22 cellular contexts compared by ENCODE assay signal in genomic region chr21:34611528-34611927, GRCh38. TPM values are rescaled to one million over a fixed set of nuclear protein-coding genes. Genes with fewer than 3 reads are reported as not detected.
DNase-seq lines count a peak whose midpoint lies in the region; ATAC-seq and TF ChIP-seq lines count a peak whose summit lies in the region.
"Had no signal": no experiment of that assay in that cellular context is flagged by ENCODE, and none has a peak within 500 bp of the region (broad histone marks: within the 10 kb centered on the region; RNA-seq: fewer than 3 reads in every experiment).

No MANE protein-coding gene starts in this region.

- CTCF ChIA-PET in activated CD8-positive, alpha-beta memory T cell treated with anti-CD3 and anti-CD28 coated beads, Interleukin-2, amount 10 ng/mL, durations not matched to agents 7 days and 5 days (lab: Charles Lee) = interaction anchor here (0.9 to 1.7 kb wide), 3 partner anchors 9 to 19 kb away, joined by 3 to 9 read pairs (median 3); no protein-coding TSS in a partner anchor
- CTCF ChIA-PET in HEK293 (lab: Yijun Ruan, JAX) = interaction anchor here (1.4 to 4.6 kb wide), 7 partner anchors 9 to 264 kb away, joined by 4 to 40 read pairs (median 6); no protein-coding TSS in a partner anchor

- H3K27me3 Mint-ChIP-seq in activated CD8-positive, alpha-beta memory T cell treated with anti-CD3 and anti-CD28 coated beads, Interleukin-2, amount 10 ng/mL, durations not matched to agents 7 days and 5 days = peaks cover 13% of the 10 kb centered on the region
- peaks cover 14% of the 10 kb centered on the region for H3K27me3 Mint-ChIP-seq in brain

- H3K27ac Mint-ChIP-seq in activated CD8-positive, alpha-beta memory T cell treated with anti-CD3 and anti-CD28 coated beads, Interleukin-2, amount 10 ng/mL, durations not matched to agents 7 days and 5 days = no peak overlapping the region
- peak overlapping the region in 1 of 5 experiments; percentile 97 for H3K27ac Mint-ChIP-seq in brain
- H3K27ac Mint-ChIP-seq: IgD-negative memory B cell had no signal

- no peaks in the 10 kb centered on the region for H3K36me3 Mint-ChIP-seq in activated CD8-positive, alpha-beta memory T cell treated with anti-CD3 and anti-CD28 coated beads, Interleukin-2, amount 10 ng/mL, durations not matched to agents 7 days and 5 days
- no peaks in the 10 kb centered on the region for H3K36me3 Mint-ChIP-seq in brain

- H3K4me1 Mint-ChIP-seq in activated CD8-positive, alpha-beta memory T cell treated with anti-CD3 and anti-CD28 coated beads, Interleukin-2, amount 10 ng/mL, durations not matched to agents 7 days and 5 days = peaks cover 16% of the 10 kb centered on the region
- H3K4me1 Mint-ChIP-seq in brain = peaks cover 54% of the 10 kb centered on the region

- no peaks in the 10 kb centered on the region for H3K79me2 ChIP-seq in trophoblast cell (ENCODE audit: control insufficient read depth, insufficient read depth, low read length, poor library complexity)

- no peak overlapping the region for H4K8ac ChIP-seq in trophoblast cell (ENCODE audit: low read depth, low read length)

- H3K14ac ChIP-seq in trophoblast cell (ENCODE audit: low read length) = no peak overlapping the region

- peak; percentile 4 for DNase-seq in activated CD8-positive, alpha-beta memory T cell treated with anti-CD3 and anti-CD28 coated beads, Interleukin-2, amount 10 ng/mL, durations not matched to agents 7 days and 5 days
- DNase-seq in activated CD8-positive, alpha-beta memory T cell treated with anti-CD3 and anti-CD28 coated beads, Interleukin-2, amount 50 U/mL, for 4 hours = no peak
- DNase-seq in trophoblast cell (no peak), suprapubic skin (ENCODE audit: low spot score in 2 of 2) (no peak), GM13976 (ENCODE audit: low spot score) (no peak)
- DNase-seq: Caco-2, DMS 273 treated with DMSO at 0.1 percent for 48 hours, GOT3, HCEC 1CT, Karpas-422, NCI-H1417 treated with DMSO at 0.1 percent for 48 hours, NCI-H226, PC-3, Right ventricle myocardium superior had no signal

- H2BK12ac ChIP-seq in trophoblast cell (ENCODE audit: low read length) = no peak overlapping the region

- H3K27me3 ChIP-seq in trophoblast cell (ENCODE audit: insufficient read depth, low read length) (peaks cover 8% of the 10 kb centered on the region), suprapubic skin (no peaks in the 10 kb centered on the region)

- in situ Hi-C loops in GM13976 (cut with MboI; ENCODE audit: low sequenced_read_pairs, unreplicated experiment) = loop anchor here (25.0 kb wide), 1 partner anchor 699 kb away; the partner anchor contains the start of gene ATP5PO

- H2BK5ac ChIP-seq in trophoblast cell (ENCODE audit: low read depth, low read length, poor library complexity) = no peak overlapping the region

- POLR2A ChIA-PET in HEK293 (lab: Yijun Ruan, JAX) = no interaction called here

- H3K18ac ChIP-seq in trophoblast cell (ENCODE audit: low read length) = no peak overlapping the region

- H2AFZ ChIP-seq in trophoblast cell (ENCODE audit: insufficient read depth, low read length, poor library complexity) = no peak overlapping the region

- H3K9me3 Mint-ChIP-seq in activated CD8-positive, alpha-beta memory T cell treated with anti-CD3 and anti-CD28 coated beads, Interleukin-2, amount 10 ng/mL, durations not matched to agents 7 days and 5 days (ENCODE audit: low read depth) = no peaks in the 10 kb centered on the region
- no peaks in the 10 kb centered on the region for H3K9me3 Mint-ChIP-seq in brain
- H3K9me3 Mint-ChIP-seq: IgD-negative memory B cell had no signal

- no peak overlapping the region for H3K4me3 Mint-ChIP-seq in activated CD8-positive, alpha-beta memory T cell treated with anti-CD3 and anti-CD28 coated beads, Interleukin-2, amount 10 ng/mL, durations not matched to agents 7 days and 5 days
- H3K4me3 Mint-ChIP-seq in brain = peak overlapping the region in 4 of 5 experiments; percentile 78 to 93 (median 88)

- H4K12ac ChIP-seq in trophoblast cell (ENCODE audit: low read depth, low read length) = no peak overlapping the region

- H3K36me3 ChIP-seq in HEK293 (ENCODE audit: control insufficient read depth in 2 of 2, insufficient read depth in 1 of 2, low read length in 2 of 2) = no peaks in the 10 kb centered on the region
- no peaks in the 10 kb centered on the region for H3K36me3 ChIP-seq in trophoblast cell (ENCODE audit: control insufficient read depth in 1 of 2, insufficient read depth in 2 of 2, low read length in 2 of 2)
- H3K36me3 ChIP-seq in suprapubic skin = no peaks in the 10 kb centered on the region

- no peak overlapping the region for H2AK5ac ChIP-seq in trophoblast cell (ENCODE audit: low read length)

- H3K4ac ChIP-seq in trophoblast cell (ENCODE audit: low read depth, low read length) = no peak overlapping the region

- no peak for TF ChIP-seq POLR2A in suprapubic skin (IDR thresholded peaks at IDR 0.05)

- no peaks in the 10 kb centered on the region for H3K9me3 ChIP-seq in HEK293 (ENCODE audit: control insufficient read depth, insufficient read depth, low read depth, low read length)
- peaks cover 3% of the 10 kb centered on the region for H3K9me3 ChIP-seq in trophoblast cell (ENCODE audit: insufficient read depth, low read depth, low read length)
- no peaks in the 10 kb centered on the region for H3K9me3 ChIP-seq in suprapubic skin
- H3K9me3 ChIP-seq: Caco-2 had no signal

- peak overlapping the region; percentile 21 for H3K9ac ChIP-seq in trophoblast cell (ENCODE audit: low read length)

- H3K4me3 ChIP-seq in HEK293 (ENCODE audit: low read depth, low read length) (no peak overlapping the region), trophoblast cell (ENCODE audit: low read depth, low read length) (no peak overlapping the region), suprapubic skin (no peak overlapping the region)
- H3K4me3 ChIP-seq: GM12878 had no signal

- H3K79me1 ChIP-seq in trophoblast cell (ENCODE audit: low read length) = peaks cover 3% of the 10 kb centered on the region

- no CpG with 5 or more reads among the region's 3 CpGs for WGBS in trophoblast cell (ENCODE audit: extremely low coverage, insufficient coverage, insufficient read length)
- 89% methylated on average over 3 of the region's 3 CpGs for WGBS in suprapubic skin

- H4K91ac ChIP-seq in trophoblast cell (ENCODE audit: low read depth, low read length) = no peak overlapping the region

- TF ChIP-seq CTCF in HEK293 (tag by site-specific recombination; IDR thresholded peaks at IDR 0.05) = no peak
- TF ChIP-seq CTCF in brain (conservative IDR thresholded peaks at IDR 0.05) = no peak
- no peak for TF ChIP-seq CTCF in suprapubic skin (IDR thresholded peaks at IDR 0.05)
- no peak for TF ChIP-seq CTCF in GM13976 (IDR thresholded peaks at IDR 0.05; ENCODE audit: borderline replicate concordance, control extremely low read depth, extremely low read depth, insufficient read depth, missing control alignments)

- H3K27ac ChIP-seq in HEK293 (ENCODE audit: extremely low read depth, low read depth, low read length) (no peak overlapping the region), trophoblast cell (ENCODE audit: low read depth, low read length) (no peak overlapping the region), suprapubic skin (no peak overlapping the region)

- H3K23ac ChIP-seq in trophoblast cell (ENCODE audit: low read length) = no peak overlapping the region

- no peak overlapping the region for H2BK120ac ChIP-seq in trophoblast cell (ENCODE audit: insufficient read depth, low read length, poor library complexity)

- H3K4me1 ChIP-seq in HEK293 (ENCODE audit: control insufficient read depth, insufficient read depth, low read length) (peaks cover 2% of the 10 kb centered on the region), trophoblast cell (ENCODE audit: control insufficient read depth in 1 of 2, insufficient read depth in 2 of 2, low read length in 2 of 2) (peaks cover 5 to 6% of the 10 kb centered on the region in 2 experiments), suprapubic skin (peaks cover 28% of the 10 kb centered on the region)

- TF ChIP-seq EP300 in suprapubic skin (IDR thresholded peaks at IDR 0.05) = no peak

- H3K4me2 ChIP-seq in trophoblast cell (ENCODE audit: low read length) = no peak overlapping the region

- no peak for ATAC-seq in activated CD8-positive, alpha-beta memory T cell treated with anti-CD3 and anti-CD28 coated beads, Interleukin-2, amount 10 ng/mL, durations not matched to agents 7 days and 5 days
- ATAC-seq in GM21526 (IDR thresholded peaks at IDR 0.05; ENCODE audit: low FRiP score, unreplicated experiment) = no peak
- ATAC-seq: GM12878, PC-3 had no signal

TF ChIP-seq in HEK293, 187 proteins besides CTCF, POLR2A, EP300 and RAD21 (continues in another document):
- TF ChIP-seq, protein P1, sequence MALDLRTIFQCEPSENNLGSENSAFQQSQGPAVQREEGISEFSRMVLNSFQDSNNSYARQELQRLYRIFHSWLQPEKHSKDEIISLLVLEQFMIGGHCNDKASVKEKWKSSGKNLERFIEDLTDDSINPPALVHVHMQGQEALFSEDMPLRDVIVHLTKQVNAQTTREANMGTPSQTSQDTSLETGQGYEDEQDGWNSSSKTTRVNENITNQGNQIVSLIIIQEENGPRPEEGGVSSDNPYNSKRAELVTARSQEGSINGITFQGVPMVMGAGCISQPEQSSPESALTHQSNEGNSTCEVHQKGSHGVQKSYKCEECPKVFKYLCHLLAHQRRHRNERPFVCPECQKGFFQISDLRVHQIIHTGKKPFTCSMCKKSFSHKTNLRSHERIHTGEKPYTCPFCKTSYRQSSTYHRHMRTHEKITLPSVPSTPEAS (tag by site-specific recombination; IDR thresholded peaks at IDR 0.05) = no peak
- TF ChIP-seq ZNF426 (tag by site-specific recombination; IDR thresholded peaks at IDR 0.05) = no peak
- peak; percentile 44; the same call in 1 of the 2 replicates for TF ChIP-seq ZNF184 (tag by site-specific recombination; IDR thresholded peaks at IDR 0.05)

RNA-seq across cellular contexts. Expression of gene RCAN1, which starts 3.4 kb away (rescaled TPM):
- total RNA-seq in activated CD8-positive, alpha-beta memory T cell treated with anti-CD3 and anti-CD28 coated beads, Interleukin-2, amount 10 ng/mL, durations not matched to agents 7 days and 5 days = 10 to 100 TPM in 1 of 2 experiments, 1 to 10 TPM in 1; 6.5 to 13.6 TPM
- polyA plus RNA-seq in brain (ENCODE audit: insufficient read depth, low read depth, low replicate concordance) = 49.9 TPM
- polyA plus RNA-seq in trophoblast cell (2013) = 25.1 and 27.0 TPM in 2 replicates
- total RNA-seq in suprapubic skin = 10 to 100 TPM in 3 of 4 donors, 1 to 10 TPM in 1; 8.7 to 27.5 (median 22.8) TPM

RNA-seq across cellular contexts. Expression of gene CLIC6, which starts 57.3 kb away (rescaled TPM):
- total RNA-seq in activated CD8-positive, alpha-beta memory T cell treated with anti-CD3 and anti-CD28 coated beads, Interleukin-2, amount 10 ng/mL, durations not matched to agents 7 days and 5 days = under 1 TPM in 1 of 2 experiments, not detected in 1; 0.47 TPM
- 0.14 TPM for polyA plus RNA-seq in brain (ENCODE audit: insufficient read depth, low read depth, low replicate concordance)
- polyA plus RNA-seq in trophoblast cell (2013) = 0.18 and 0.19 TPM in 2 replicates
- total RNA-seq in suprapubic skin = 1 to 10 TPM; 2.5 to 10.0 (median 3.7) TPM
- total RNA-seq: Caco-2, MCF 10A, PC-3, RPMI7951, SK-MEL-5 had no signal
